In genomic region chr9:121206516-121207370, GRCh38 we compare ENCODE assay signal across 8 cellular contexts. TPM values are rescaled to one million over a fixed set of nuclear protein-coding genes. Genes with fewer than 3 reads are reported as not detected.
DNase-seq lines count a peak whose midpoint lies in the region; ATAC-seq, FAIRE-seq and TF ChIP-seq lines count a peak whose summit lies in the region.

No MANE protein-coding gene starts in this region.

- no peaks in the 10 kb centered on the region for H4K20me1 ChIP-seq in H1 (replicated peaks in 1 of 2; ENCODE audit: control insufficient read depth in 1 of 2, insufficient read depth in 2 of 2, low read length in 2 of 2)

- peak overlapping the region; percentile 30; the same call in 1 of the 2 replicates for H2BK12ac ChIP-seq in H1 (ENCODE audit: low read depth, low read length)

- H3K9me3 ChIP-seq in H1 (ENCODE audit: insufficient read depth in 2 of 2, low read depth in 1 of 2, low read length in 1 of 2) (no peaks in the 10 kb centered on the region), lower lobe of right lung (no peaks in the 10 kb centered on the region), body of pancreas (no peaks in the 10 kb centered on the region), left ventricle myocardium inferior (replicated peaks) (no peaks in the 10 kb centered on the region)

- H2AFZ ChIP-seq in H1 (ENCODE audit: low read length): peak overlapping the region; percentile 35; the same call in 1 of the 2 replicates

- H3K56ac ChIP-seq in H1 (replicated peaks; ENCODE audit: insufficient read length, low read depth, low read length): no peak overlapping the region

- TF ChIP-seq EP300 in H1 (IDR thresholded peaks at IDR 0.05; ENCODE audit: borderline replicate concordance in 1 of 2, low read depth in 2 of 2, low read length in 2 of 2): no peak

- TF ChIP-seq CTCF in H1 (IDR thresholded peaks at IDR 0.05; ENCODE audit: control extremely low read depth in 1 of 3, insufficient read depth in 1 of 3, low read depth in 1 of 3, low read length in 3 of 3) (no peak), lower lobe of right lung (IDR thresholded peaks at IDR 0.05) (no peak), body of pancreas (IDR thresholded peaks at IDR 0.05) (no peak), left ventricle myocardium inferior (IDR thresholded peaks at IDR 0.05; ENCODE audit: borderline replicate concordance) (no peak)

- H3K79me1 ChIP-seq in H1 (ENCODE audit: low read depth, low read length): no peaks in the 10 kb centered on the region

- no peak overlapping the region for H2BK120ac ChIP-seq in H1 (replicated peaks; ENCODE audit: low read depth, low read length)

- no peak overlapping the region for H2BK15ac ChIP-seq in H1 (ENCODE audit: low read length)

- peaks cover 0 to 3% (median 0%) of the 10 kb centered on the region in 4 experiments; a peak in 3 of 7 replicates for H3K27me3 ChIP-seq in H1 (replicated peaks in 1 of 4; ENCODE audit: control insufficient read depth in 3 of 4, extremely low read depth in 1 of 4, insufficient read depth in 3 of 4, low read length in 3 of 4)
- H3K27me3 ChIP-seq in lower lobe of right lung (ENCODE audit: low read depth): no peaks in the 10 kb centered on the region
- no peaks in the 10 kb centered on the region for H3K27me3 ChIP-seq in body of pancreas
- H3K27me3 ChIP-seq in left ventricle myocardium inferior (ENCODE audit: low read depth): no peaks in the 10 kb centered on the region

- H3K9ac ChIP-seq in H1 (replicated peaks in 1 of 4; ENCODE audit: extremely low read depth in 1 of 4, low read depth in 3 of 4, low read length in 3 of 4): no peak overlapping the region; a peak in 1 of 7 replicates

- WGBS in H1 (ENCODE audit: extremely low coverage in 1 of 2, insufficient coverage in 1 of 2, insufficient read length in 1 of 2, insufficient replicate concordance in 2 of 2, low coverage in 1 of 2, low lambda C conversion rate in 2 of 2, missing lambda C conversion rate in 1 of 2), 2 experiments: 53% methylated on average over 8 of the region's 8 CpGs; no CpG with 5 or more reads in 1 of the 2 experiments
- 61 to 65% methylated on average over 8 of the region's 8 CpGs for WGBS in body of pancreas, 2 donors

- CTCF ChIA-PET in H1 (lab: Charles Lee; ENCODE audit: partially characterized antibody): interaction anchor here (1.5 kb wide), 1 partner anchor 9 kb away, joined by 3 read pairs; no protein-coding TSS in a partner anchor

- no peak for TF ChIP-seq RAD21 in H1 (IDR thresholded peaks at IDR 0.05 in 1 of 2, conservative IDR thresholded peaks at IDR 0.05 in 1 of 2; ENCODE audit: low read depth in 2 of 2, low read length in 2 of 2)

- 0 out of 2 replicates have a peak, but pooled peaks cover 6% of the 10 kb centered on the region for H3K23me2 ChIP-seq in H1 (ENCODE audit: low read depth, low read length)

- no peak for FAIRE-seq in H1 (lab: Jason Lieb, UNC)

- H4K5ac ChIP-seq in H1 (ENCODE audit: insufficient read length, low read depth, low read length): no peak overlapping the region

- H3K27ac ChIP-seq in H1 (ENCODE audit: low read depth, low read length): no peak overlapping the region
- H3K27ac ChIP-seq in lower lobe of right lung: no peak overlapping the region
- no peak overlapping the region for H3K27ac ChIP-seq in body of pancreas
- H3K27ac ChIP-seq in left ventricle myocardium inferior (replicated peaks): no peak overlapping the region

- no peaks in the 10 kb centered on the region for H3K79me2 ChIP-seq in H1 (ENCODE audit: control insufficient read depth in 1 of 2, insufficient read depth in 2 of 2, low read length in 2 of 2)

- no peak overlapping the region for H4K8ac ChIP-seq in H1 (ENCODE audit: extremely low read depth, insufficient read depth, low read length)

- H3K36me3 ChIP-seq in H1 (ENCODE audit: control insufficient read depth in 2 of 4, insufficient read depth in 4 of 4, low read length in 3 of 4) (no peaks in the 10 kb centered on the region), lower lobe of right lung (no peaks in the 10 kb centered on the region), body of pancreas (replicated peaks in 1 of 2; ENCODE audit: insufficient read depth in 1 of 2, low read depth in 2 of 2) (no peaks in the 10 kb centered on the region), left ventricle myocardium inferior (no peaks in the 10 kb centered on the region)

- H3K14ac ChIP-seq in H1 (ENCODE audit: insufficient read length): no peak overlapping the region

- H3K4me3 ChIP-seq in H1 (ENCODE audit: extremely low read depth in 1 of 4, insufficient read depth in 2 of 4, low read depth in 3 of 4, low read length in 4 of 4) (0 out of 8 replicates have a peak overlapping the region, but pooled peaks of 1 of the 4 experiments have one; percentile 12), lower lobe of right lung (no peak overlapping the region), body of pancreas (no peak overlapping the region), left ventricle myocardium inferior (no peak overlapping the region)

- peak overlapping the region; percentile 35 to 45; a peak in 2 of 4 replicates for H3K4me2 ChIP-seq in H1 (ENCODE audit: insufficient read depth in 1 of 2, low read depth in 2 of 2, low read length in 2 of 2)

- H4K91ac ChIP-seq in H1 (replicated peaks; ENCODE audit: insufficient read length, low read length): no peak overlapping the region

- ATAC-seq in GM18498 (IDR thresholded peaks at IDR 0.05; ENCODE audit: unreplicated experiment): peak; percentile 42
- peak; percentile 40 for ATAC-seq in GM19463 (IDR thresholded peaks at IDR 0.05; ENCODE audit: unreplicated experiment)
- peak; percentile 27 for ATAC-seq in HG03196 (IDR thresholded peaks at IDR 0.05; ENCODE audit: unreplicated experiment)
- no peak for ATAC-seq in lower lobe of right lung
- no peak for ATAC-seq in body of pancreas

- no peak overlapping the region for H3K4ac ChIP-seq in H1 (replicated peaks; ENCODE audit: insufficient read length, low read depth, low read length)

- H3K4me1 ChIP-seq in H1 (replicated peaks in 1 of 4; ENCODE audit: control insufficient read depth in 3 of 4, insufficient read depth in 4 of 4, low read length in 3 of 4) (peaks cover 0 to 8% (median 4%) of the 10 kb centered on the region in 4 experiments; a peak in 4 of 7 replicates), lower lobe of right lung (peaks cover 6% of the 10 kb centered on the region), body of pancreas (no peaks in the 10 kb centered on the region), left ventricle myocardium inferior (peaks cover 5% of the 10 kb centered on the region)

- no peak for TF ChIP-seq POLR2A in H1 (IDR thresholded peaks at IDR 0.05; ENCODE audit: control extremely low read depth in 1 of 2, low read depth in 2 of 2, low read length in 2 of 2)
- TF ChIP-seq POLR2A in body of pancreas (IDR thresholded peaks at IDR 0.05): no peak

- intact Hi-C loops in lower lobe of right lung (cut with DNase I) (no loop called here), body of pancreas (cut with DNase I) (no loop called here), left ventricle myocardium inferior (cut with micrococcal nuclease) (no loop called here)

- H3K18ac ChIP-seq in H1 (ENCODE audit: extremely low read depth, low read length): no peak overlapping the region

- POLR2A ChIA-PET in H1 (lab: Charles Lee; ENCODE audit: partially characterized antibody): no interaction called here

- no peak overlapping the region for H3K23ac ChIP-seq in H1 (ENCODE audit: insufficient read length)

- no peak overlapping the region for H2BK20ac ChIP-seq in H1 (ENCODE audit: low read length)

- H2BK5ac ChIP-seq in H1 (ENCODE audit: low read depth, low read length): no peak overlapping the region

- no peak overlapping the region for H2AK5ac ChIP-seq in H1 (ENCODE audit: low read depth, low read length)

- DNase-seq in H1 (ENCODE audit: low read depth in 1 of 2, low spot score in 2 of 2): no peak
- no peak for DNase-seq in lower lobe of right lung
- DNase-seq in body of pancreas: no peak
- DNase-seq in putamen (ENCODE audit: low spot score): no peak
- no peak for DNase-seq in left ventricle myocardium inferior

TF ChIP-seq in H1, 55 proteins besides CTCF, POLR2A, EP300 and RAD21:
- TF ChIP-seq MAX (IDR thresholded peaks at IDR 0.05): peak; percentile 65; the same call in 1 of the 2 replicates
- TF ChIP-seq RFX5 (IDR thresholded peaks at IDR 0.05; ENCODE audit: borderline replicate concordance, low read depth, low read length): no peak
- peak; percentile 45; the same call in 1 of the 2 replicates for TF ChIP-seq E2F6 (IDR thresholded peaks at IDR 0.05)

RNA-seq across cellular contexts. Expression of gene RAB14, which starts 5.1 kb away (rescaled TPM):
- 41.6 and 44.8 TPM in 2 replicates for total RNA-seq in H1 (2021; fragmentation: NEBNext Ultra II Directional; extraction: Animal tissue kit (Norgen Biotek cat#: 25700))
- polyA plus RNA-seq in H1 (2011; rRNA removed): 6.0 and 9.1 TPM in 2 replicates
- 11.0 TPM for polyA plus RNA-seq in H1 (2011; cell fraction: cytosol; rRNA removed)
- 3.4 TPM for polyA plus RNA-seq in H1 (2011; cell fraction: nucleus; rRNA removed)
- 14.6 to 24.2 TPM (median 17.6 TPM) in 4 replicates for polyA plus RNA-seq in H1 (2012, experiment 1 of 2)
- 7.2 TPM for polyA plus RNA-seq in H1 (2012, experiment 2 of 2)
- 19.1 TPM for polyA plus RNA-seq in H1 (2013, experiment 1 of 2)
- polyA plus RNA-seq in H1 (2013, experiment 2 of 2): 19.2 TPM
- polyA minus RNA-seq in H1 (2011; rRNA and poly(A)+ RNA removed): 8.3 and 8.6 TPM in 2 replicates
- polyA minus RNA-seq in H1 (2011; cell fraction: cytosol; rRNA and poly(A)+ RNA removed): 9.4 TPM
- 9.8 TPM for polyA minus RNA-seq in H1 (2011; cell fraction: nucleus; rRNA and poly(A)+ RNA removed)
- 101 TPM for total RNA-seq in lower lobe of right lung
- total RNA-seq in body of pancreas: 10 to 100 TPM; 13.5 to 21.8 TPM
- 51.3 TPM for total RNA-seq in left ventricle myocardium inferior

Comparison
In these comparisons a context has a peak if more than half of its experiments do, and no peak if none do; other contexts are left out.
1. ATAC-seq: peak in GM18498 (single experiment), GM19463 (single experiment) and HG03196 (single experiment); none in lower lobe of right lung (0 of 2) and body of pancreas (single experiment).